In genomic region chr17:50018909-50019308, GRCh38 we compare ENCODE assay signal across 29 cellular contexts. TPM values are rescaled to one million over a fixed set of nuclear protein-coding genes. Genes with fewer than 3 reads are reported as not detected.
DNase-seq lines count a peak whose midpoint lies in the region; ATAC-seq, FAIRE-seq and TF ChIP-seq lines count a peak whose summit lies in the region.
"Had no signal": no experiment of that assay in that cellular context is flagged by ENCODE, and none has a peak within 500 bp of the region (broad histone marks: within the 10 kb centered on the region; RNA-seq: fewer than 3 reads in every experiment).

No MANE protein-coding gene starts in this region.

- H3K27ac ChIP-seq in left lung (no peak overlapping the region), gastroesophageal sphincter (no peak overlapping the region)

- no peak for TF ChIP-seq CTCF in bronchial epithelial cell (IDR thresholded peaks at IDR 0.05; ENCODE audit: insufficient read depth, low read length, severe bottlenecking)
- TF ChIP-seq CTCF in left lung (IDR thresholded peaks at IDR 0.05), result no peak
- TF ChIP-seq CTCF in gastroesophageal sphincter (IDR thresholded peaks at IDR 0.05), result no peak

- peaks cover 0 to 3% of the 10 kb centered on the region in 2 donors for H3K9me3 ChIP-seq in left lung
- peaks cover 0 to 9% (median 0%) of the 10 kb centered on the region in 3 donors for H3K9me3 ChIP-seq in gastroesophageal sphincter

- no peak for TF ChIP-seq EP300 in gastroesophageal sphincter (IDR thresholded peaks at IDR 0.05)

- H3K4me3 ChIP-seq in bronchial epithelial cell (ENCODE audit: low read depth, low read length) (no peak overlapping the region), left lung (no peak overlapping the region), gastroesophageal sphincter (no peak overlapping the region)
- H3K4me3 ChIP-seq: GM23338 had no signal

- WGBS in gastroesophageal sphincter (ENCODE audit: low coverage in 1 of 2), 2 donors, result 75% methylated on average over 1 of the region's 1 CpG; no CpG with 5 or more reads in 1 of the 2 donors

- ATAC-seq in left lung (peak; percentile 47), gastroesophageal sphincter (no peak), GM19035 (IDR thresholded peaks at IDR 0.05; ENCODE audit: unreplicated experiment) (no peak)
- ATAC-seq: GM23338 had no signal

- H3K36me3 ChIP-seq in bronchial epithelial cell (ENCODE audit: control insufficient read depth, insufficient read depth, low read length) (no peaks in the 10 kb centered on the region), left lung (no peaks in the 10 kb centered on the region), gastroesophageal sphincter (no peaks in the 10 kb centered on the region)

- DNase-seq in AG08396 (ENCODE audit: low spot score), result peak; percentile 5
- peak; percentile 25 for DNase-seq in EL
- peak; percentile 43 for DNase-seq in bronchial epithelial cell (ENCODE audit: low read depth)
- DNase-seq in left lung, result no peak
- DNase-seq in NCI-H226, result no peak
- no peak for DNase-seq in NCI-H82 treated with DMSO at 0.1 percent for 48 hours (lab: John Stamatoyannopoulos, UW; ENCODE audit: unreplicated experiment)
- DNase-seq: CD8-positive, alpha-beta memory T cell; DMS 273 treated with DMSO at 0.1 percent for 48 hours; DMS79; H9; HFFc6; KG1; NCI-H1048; NCI-H1417; NCI-H1694 treated with DMSO at 0.1 percent for 48 hours; NCI-H2081; NCI-H2171 treated with DMSO at 0.1 percent for 48 hours; NCI-H524 treated with DMSO at 0.1 percent for 48 hours; NCI-H774; RPMI8226; SHP77 had no signal

- peaks cover 1% of the 10 kb centered on the region for H3K27me3 ChIP-seq in bronchial epithelial cell (ENCODE audit: control insufficient read depth, insufficient read depth, low read length)
- H3K27me3 ChIP-seq in left lung, result no peaks in the 10 kb centered on the region
- peaks cover 9% of the 10 kb centered on the region for H3K27me3 ChIP-seq in gastroesophageal sphincter

- intact Hi-C loops in left lung (cut with DNase I), result no loop called here

- H3K4me1 ChIP-seq in left lung (no peaks in the 10 kb centered on the region), gastroesophageal sphincter (no peaks in the 10 kb centered on the region)

- no peak for TF ChIP-seq POLR2A in gastroesophageal sphincter (IDR thresholded peaks at IDR 0.05)

- no peak for FAIRE-seq in bronchial epithelial cell (lab: Jason Lieb, UNC)
- FAIRE-seq: A204.1, GM12892 had no signal

RNA-seq across cellular contexts. Expression of gene DLX3, which starts 23.9 kb away (rescaled TPM):
- total RNA-seq in bronchial epithelial cell, result 0.13 TPM in 1 of 2 replicates, not detected in the other
- total RNA-seq in left lung, result under 1 TPM; 0.52 to 0.67 TPM
- total RNA-seq in gastroesophageal sphincter, result not detected
- total RNA-seq: B cell; HFFc6; SK-MEL-5; T-helper 1 cell treated with Interleukin-12 subunit alpha and Interleukin-12 subunit beta and Interleukin-4 antibody, amounts not matched to agents 30 ng/mL and 1 ng/mL, for 36 hours had no signal

RNA-seq across cellular contexts. Expression of gene ITGA3, which starts 37.0 kb away (rescaled TPM):
- total RNA-seq in bronchial epithelial cell (413 and 633 TPM in 2 replicates), left lung (100 to 1,000 TPM; 182 to 311 TPM), gastroesophageal sphincter (100 to 1,000 TPM in 3 of 4 donors, 10 to 100 TPM in 1; 62.4 to 131 (median 124) TPM)

RNA-seq across cellular contexts. Expression of gene DLX4, which starts 49.9 kb away (rescaled TPM):
- total RNA-seq in bronchial epithelial cell (not detected in 2 replicates), left lung (1 to 10 TPM in 1 of 2 donors, under 1 TPM in 1; 0.76 to 1.3 TPM), gastroesophageal sphincter (under 1 TPM in 1 of 4 donors, not detected in 3; 0.35 TPM)
- total RNA-seq: HFFc6; T-helper 1 cell treated with Interleukin-12 subunit alpha and Interleukin-12 subunit beta and Interleukin-4 antibody, amounts not matched to agents 30 ng/mL and 1 ng/mL, for 36 hours had no signal

Comparison
In these comparisons a context has a peak if more than half of its experiments do, and no peak if none do; other contexts are left out.
1. DNase-seq: peak in AG08396 (single experiment), EL (single experiment) and bronchial epithelial cell (single experiment); none in left lung (0 of 2), NCI-H226 (single experiment) and NCI-H82 treated with DMSO at 0.1 percent for 48 hours (single experiment).